In the genomic region with DNA sequence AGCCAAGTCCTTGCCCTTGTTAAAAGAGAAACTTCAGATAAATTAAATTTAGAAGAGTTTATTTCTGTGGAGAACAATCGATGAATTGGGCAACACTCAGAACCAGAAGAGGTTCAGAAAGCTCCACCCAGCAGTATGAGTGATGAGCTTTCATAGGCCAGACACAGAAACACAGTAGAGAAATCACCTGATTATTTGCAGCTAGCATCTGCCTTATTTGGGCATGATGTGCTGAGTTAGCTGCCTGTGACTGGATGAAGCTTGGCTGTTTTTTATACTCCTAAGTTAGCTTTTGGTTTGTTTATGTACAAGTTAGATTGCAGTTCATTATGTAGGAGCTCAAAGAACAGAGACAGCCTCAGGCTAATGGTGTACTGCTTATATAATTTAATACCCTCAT, we compare ENCODE assay signal across 20 cellular contexts.
DNase-seq lines count a peak whose midpoint lies in the region; ATAC-seq, FAIRE-seq and TF ChIP-seq lines count a peak whose summit lies in the region.
"Had no signal": no experiment of that assay in that cellular context is flagged by ENCODE, and none has a peak within 500 bp of the region (broad histone marks: within the 10 kb centered on the region; RNA-seq: fewer than 3 reads in every experiment).

No MANE protein-coding gene starts in this region.

- in situ Hi-C loops in mammary epithelial cell (cut with MboI; ENCODE audit: low sequenced_read_pairs in 2 of 2): no loop called here

- no peak for ATAC-seq in GM19328 (IDR thresholded peaks at IDR 0.05; ENCODE audit: unreplicated experiment)

- DNase-seq in MCF 10A (ENCODE audit: unreplicated experiment) (peak; percentile 7), mammary epithelial cell (no peak), endodermal cell (no peak), keratinocyte (ENCODE audit: low read depth, low spot score) (no peak), osteoblast (ENCODE audit: insufficient read length, low spot score, missing footprints) (no peak), islet precursor cell (no peak), head of caudate nucleus (no peak)
- DNase-seq: AML-193; C1 segment of cervical spinal cord; CD8-positive, alpha-beta memory T cell; H9; KG1; NCI-H1694; NCI-H2081; NCI-H2171 treated with DMSO at 0.1 percent for 48 hours; NCI-H524 treated with DMSO at 0.1 percent for 48 hours; SHP77 had no signal

- no peaks in the 10 kb centered on the region for H4K20me1 ChIP-seq in mammary epithelial cell (ENCODE audit: insufficient read depth, low read length)
- H4K20me1 ChIP-seq in keratinocyte (ENCODE audit: control insufficient read depth, extremely low read depth, insufficient read depth, low read length): no peaks in the 10 kb centered on the region
- H4K20me1 ChIP-seq in osteoblast (ENCODE audit: insufficient read depth, low read length): no peaks in the 10 kb centered on the region

- H3K27me3 Mint-ChIP-seq in MCF 10A (ENCODE audit: insufficient read depth, unreplicated experiment) (no peaks in the 10 kb centered on the region), endodermal cell (ENCODE audit: insufficient read depth) (no peaks in the 10 kb centered on the region)

- H3K36me3 Mint-ChIP-seq in MCF 10A (ENCODE audit: insufficient read depth, unreplicated experiment): peaks cover 7% of the 10 kb centered on the region
- no peaks in the 10 kb centered on the region for H3K36me3 Mint-ChIP-seq in endodermal cell (ENCODE audit: low read depth)
- H3K36me3 Mint-ChIP-seq: CD8-positive, alpha-beta memory T cell had no signal

- H3K4me2 ChIP-seq in mammary epithelial cell (ENCODE audit: insufficient read depth, low read depth, low read length) (no peak overlapping the region), keratinocyte (ENCODE audit: control insufficient read depth, extremely low read depth, insufficient read depth, low read depth, low read length) (no peak overlapping the region), osteoblast (ENCODE audit: insufficient read depth, low read length) (no peak overlapping the region)

- H3K4me3 ChIP-seq in mammary epithelial cell (replicated peaks in 1 of 3; ENCODE audit: insufficient read depth in 1 of 3, low read depth in 2 of 3, low read length in 3 of 3): no peak overlapping the region
- H3K4me3 ChIP-seq in endodermal cell (ENCODE audit: low read length): peak overlapping the region; percentile 30
- no peak overlapping the region for H3K4me3 ChIP-seq in keratinocyte (ENCODE audit: control insufficient read depth in 2 of 3, extremely low read depth in 1 of 3, insufficient read depth in 2 of 3, low read depth in 1 of 3, low read length in 3 of 3)
- no peak overlapping the region for H3K4me3 ChIP-seq in osteoblast (ENCODE audit: insufficient read depth, low read length)
- H3K4me3 ChIP-seq: SK-N-MC had no signal

- no peak overlapping the region for H3K9ac ChIP-seq in mammary epithelial cell (ENCODE audit: insufficient read depth, low read length)
- H3K9ac ChIP-seq in endodermal cell (ENCODE audit: extremely low read depth, low read length, poor library complexity, severe bottlenecking): no peak overlapping the region
- no peak overlapping the region for H3K9ac ChIP-seq in keratinocyte (ENCODE audit: control insufficient read depth, extremely low read depth, insufficient read depth, low read length)

- H3K36me3 ChIP-seq in mammary epithelial cell (ENCODE audit: insufficient read depth, low read length) (no peaks in the 10 kb centered on the region), endodermal cell (ENCODE audit: control insufficient read depth, insufficient read depth, low read length) (no peaks in the 10 kb centered on the region), keratinocyte (ENCODE audit: control insufficient read depth in 2 of 2, extremely low read depth in 1 of 2, insufficient read depth in 2 of 2, low read length in 2 of 2) (no peaks in the 10 kb centered on the region), osteoblast (ENCODE audit: insufficient read depth, low read length) (no peaks in the 10 kb centered on the region)

- BruUV-seq in MCF 10A (replicated peaks; lab: Mats Ljungman, UMichigan): no TSS peak
- BruUV-seq in mammary epithelial cell (replicated peaks; lab: Mats Ljungman, UMichigan): no TSS peak

- no peak overlapping the region for H3K27ac ChIP-seq in mammary epithelial cell (ENCODE audit: insufficient read depth, low read depth, low read length)
- H3K27ac ChIP-seq in endodermal cell (ENCODE audit: low read depth, low read length): no peak overlapping the region
- peak overlapping the region; percentile 12 for H3K27ac ChIP-seq in keratinocyte (ENCODE audit: control insufficient read depth, insufficient read depth, low read length)
- no peak overlapping the region for H3K27ac ChIP-seq in osteoblast (ENCODE audit: low read depth, low read length)
- H3K27ac ChIP-seq: HL-60, SK-N-MC had no signal

- dilution Hi-C loops in mammary epithelial cell (cut with HindIII; ENCODE audit: low sequenced_read_pairs): no loop called here
- dilution Hi-C loops in keratinocyte (cut with MboI; ENCODE audit: extremely low pct_ligation_motif_present, low sequenced_read_pairs): no loop called here

- H3K4me1 Mint-ChIP-seq in MCF 10A (ENCODE audit: insufficient read depth, unreplicated experiment): peaks cover 22% of the 10 kb centered on the region
- H3K4me1 Mint-ChIP-seq in endodermal cell: peaks cover 51% of the 10 kb centered on the region
- H3K4me1 Mint-ChIP-seq: CD8-positive, alpha-beta memory T cell had no signal

- H3K9me3 ChIP-seq in mammary epithelial cell (replicated peaks; ENCODE audit: insufficient read depth, low read length) (no peaks in the 10 kb centered on the region), endodermal cell (ENCODE audit: control insufficient read depth, low read length) (no peaks in the 10 kb centered on the region), keratinocyte (ENCODE audit: control insufficient read depth, low read depth, low read length) (no peaks in the 10 kb centered on the region), osteoblast (ENCODE audit: low read depth, low read length) (no peaks in the 10 kb centered on the region)

- H3K4me1 ChIP-seq in mammary epithelial cell (ENCODE audit: insufficient read depth, low read length) (peaks cover 24% of the 10 kb centered on the region), endodermal cell (ENCODE audit: control insufficient read depth, insufficient read depth, low read length) (peaks cover 10% of the 10 kb centered on the region), keratinocyte (ENCODE audit: control insufficient read depth, extremely low read depth, insufficient read depth, low read length) (peaks cover 22% of the 10 kb centered on the region), osteoblast (ENCODE audit: insufficient read depth, low read length) (peaks cover under 1% of the 10 kb centered on the region)

- intact Hi-C loops in MCF 10A (cut with micrococcal nuclease): no loop called here
- intact Hi-C loops in mammary epithelial cell (cut with micrococcal nuclease): no loop called here
- intact Hi-C loops in head of caudate nucleus (cut with DNase I): no loop called here

- TF ChIP-seq CTCF in MCF 10A (IDR thresholded peaks at IDR 0.05; ENCODE audit: unreplicated experiment) (no peak), mammary epithelial cell (conservative IDR thresholded peaks at IDR 0.05 in 1 of 2, IDR thresholded peaks at IDR 0.05 in 1 of 2; ENCODE audit: extremely low read depth in 1 of 2, insufficient read depth in 1 of 2, low read depth in 1 of 2, low read length in 2 of 2) (no peak), endodermal cell (conservative IDR thresholded peaks at IDR 0.05) (no peak), keratinocyte (optimal IDR thresholded peaks at IDR 0.05 in 1 of 3, IDR thresholded peaks at IDR 0.05 in 1 of 3, conservative IDR thresholded peaks at IDR 0.05 in 1 of 3; ENCODE audit: extremely low read depth in 1 of 3, insufficient read depth in 2 of 3, low read length in 3 of 3) (no peak), osteoblast (IDR thresholded peaks at IDR 0.05; ENCODE audit: extremely low read depth, low read depth, low read length) (no peak)

- no peaks in the 10 kb centered on the region for H3K9me3 Mint-ChIP-seq in MCF 10A (ENCODE audit: unreplicated experiment)
- H3K9me3 Mint-ChIP-seq in endodermal cell: no peaks in the 10 kb centered on the region
- H3K9me3 Mint-ChIP-seq: H9 had no signal

- 100% methylated on average over 1 of the region's 1 CpG for WGBS in mammary epithelial cell (ENCODE audit: low coverage, missing lambda C conversion rate)
- WGBS in endodermal cell (ENCODE audit: insufficient coverage in 1 of 2, insufficient read length in 1 of 2), 2 experiments: 89% methylated on average over 1 of the region's 1 CpG; no CpG with 5 or more reads in 1 of the 2 experiments

- H3K9me1 ChIP-seq in keratinocyte (ENCODE audit: control insufficient read depth, extremely low read depth, insufficient read depth, low read length): no peaks in the 10 kb centered on the region

- FAIRE-seq in keratinocyte (lab: Jason Lieb, UNC): peak; percentile 43

- no peak overlapping the region for H3K27ac Mint-ChIP-seq in MCF 10A (ENCODE audit: low read depth, unreplicated experiment)
- no peak overlapping the region for H3K27ac Mint-ChIP-seq in endodermal cell
- H3K27ac Mint-ChIP-seq: CD8-positive, alpha-beta memory T cell; H9 had no signal

- CTCF ChIA-PET in MCF 10A (lab: Yijun Ruan, JAX): interaction anchor here (1.8 kb wide), 1 partner anchor 269 kb away, joined by 4 read pairs; a partner anchor contains a TSS
- CTCF ChIA-PET in mammary epithelial cell (lab: Charles Lee; ENCODE audit: low non-redundant PET): no interaction called here

- H3K27me3 ChIP-seq in mammary epithelial cell (ENCODE audit: insufficient read depth, low read length) (no peaks in the 10 kb centered on the region), endodermal cell (ENCODE audit: control insufficient read depth, insufficient read depth, low read length, poor library complexity, severe bottlenecking) (no peaks in the 10 kb centered on the region), keratinocyte (ENCODE audit: control insufficient read depth, extremely low read depth, insufficient read depth, low read length) (no peaks in the 10 kb centered on the region), osteoblast (ENCODE audit: insufficient read depth, low read length) (no peaks in the 10 kb centered on the region)

- POLR2A ChIA-PET in MCF 10A (lab: Yijun Ruan, JAX): interaction anchor here (1.0 to 1.5 kb wide), 2 partner anchors 13 to 21 kb away, joined by 3 read pairs; no protein-coding TSS in a partner anchor

- H3K79me2 ChIP-seq in mammary epithelial cell (ENCODE audit: insufficient read depth, low read length): no peaks in the 10 kb centered on the region
- H3K79me2 ChIP-seq in keratinocyte (ENCODE audit: control insufficient read depth, insufficient read depth, low read length): no peaks in the 10 kb centered on the region
- no peaks in the 10 kb centered on the region for H3K79me2 ChIP-seq in osteoblast (ENCODE audit: insufficient read depth, low read length)

- H2AFZ ChIP-seq in mammary epithelial cell (ENCODE audit: low read depth, low read length) (no peak overlapping the region), keratinocyte (ENCODE audit: control insufficient read depth, low read length) (no peak overlapping the region), osteoblast (ENCODE audit: low read length) (no peak overlapping the region)

- H3K4me3 Mint-ChIP-seq in MCF 10A (ENCODE audit: unreplicated experiment) (no peak overlapping the region), endodermal cell (no peak overlapping the region)
- H3K4me3 Mint-ChIP-seq: CD8-positive, alpha-beta memory T cell; H9 had no signal
